8 cellular contexts compared by ENCODE assay signal in genomic region chr16:24729243-24729966, GRCh38. TPM values are rescaled to one million over a fixed set of nuclear protein-coding genes. Genes with fewer than 3 reads are reported as not detected.
A peak's percentile ranks its signal among the peaks of the same experiment; 100 is the strongest.
DNase-seq lines count a peak whose midpoint lies in the region; ATAC-seq and TF ChIP-seq lines count a peak whose summit lies in the region.

TNRC6A (plus strand) TSS chr16:24729651; CDS start chr16:24729842, 191 bp downstream.

- DNase-seq in DMS53 (lab: John Stamatoyannopoulos, UW), result peak; percentile 90
- DNase-seq in Jurkat, Clone E6-1 (ENCODE audit: low read depth, low spot score), result peak; percentile 46
- peak; percentile 84 for DNase-seq in RPMI7951 (ENCODE audit: low read depth)
- DNase-seq in fibroblast of mammary gland (ENCODE audit: low read depth), result peak; percentile 84
- DNase-seq in naive thymus-derived CD8-positive, alpha-beta T cell, result peak; percentile 62 to 90 (median 76)
- DNase-seq in stimulated activated naive CD4-positive, alpha-beta T cell (lab: John Stamatoyannopoulos, UW), result peak; percentile 65 to 84 (median 76)

- peak; percentile 80 for ATAC-seq in GM21576 (IDR thresholded peaks at IDR 0.05; ENCODE audit: unreplicated experiment)
- peak; percentile 88 for ATAC-seq in activated T-helper 17 cell treated with anti-CD3 and anti-CD28 coated beads, Interleukin-2, amount 50 U/mL, for 72 hours (replicated peaks)
- ATAC-seq in naive thymus-derived CD8-positive, alpha-beta T cell, result peak; percentile 85 to 87

- peak within 1 kb of the TSS; percentile 82 for H3K4me3 ChIP-seq in Jurkat, Clone E6-1 (ENCODE audit: low read length)
- H3K4me3 ChIP-seq in fibroblast of mammary gland (ENCODE audit: control insufficient read depth, low read depth, low read length), result peak within 1 kb of the TSS; percentile 96

- TF ChIP-seq CTCF in fibroblast of mammary gland (conservative IDR thresholded peaks at IDR 0.05; ENCODE audit: control insufficient read depth, insufficient read depth, low read depth, low read length), result no peak

- H3K27me3 Mint-ChIP-seq in activated T-helper 17 cell treated with anti-CD3 and anti-CD28 coated beads, Interleukin-2, amount 50 U/mL, for 72 hours, result no peaks in the 10 kb centered on the region
- no peaks in the 10 kb centered on the region for H3K27me3 Mint-ChIP-seq in naive thymus-derived CD8-positive, alpha-beta T cell

- no peaks in the 10 kb centered on the region for H3K9me3 Mint-ChIP-seq in activated T-helper 17 cell treated with anti-CD3 and anti-CD28 coated beads, Interleukin-2, amount 50 U/mL, for 72 hours
- H3K9me3 Mint-ChIP-seq in naive thymus-derived CD8-positive, alpha-beta T cell, result peaks cover 0 to 2% (median 0%) of the 10 kb centered on the region in 9 donors

- peaks cover 28% of the 10 kb centered on the region for H3K4me1 Mint-ChIP-seq in activated T-helper 17 cell treated with anti-CD3 and anti-CD28 coated beads, Interleukin-2, amount 50 U/mL, for 72 hours
- peaks cover 26 to 51% (median 46%) of the 10 kb centered on the region in 4 donors for H3K4me1 Mint-ChIP-seq in naive thymus-derived CD8-positive, alpha-beta T cell

- POLR2A ChIA-PET in naive thymus-derived CD8-positive, alpha-beta T cell (lab: Charles Lee), result interaction anchor here (0.7 to 1.6 kb wide), 9 partner anchors 9 to 212 kb away, joined by 3 to 10 read pairs (median 5); partner anchors contain the start of gene RBBP6

- peak within 1 kb of the TSS; percentile 98 for H3K27ac Mint-ChIP-seq in activated T-helper 17 cell treated with anti-CD3 and anti-CD28 coated beads, Interleukin-2, amount 50 U/mL, for 72 hours
- peak within 1 kb of the TSS; percentile 95 to 99 (median 98) for H3K27ac Mint-ChIP-seq in naive thymus-derived CD8-positive, alpha-beta T cell

- H3K4me3 Mint-ChIP-seq in activated T-helper 17 cell treated with anti-CD3 and anti-CD28 coated beads, Interleukin-2, amount 50 U/mL, for 72 hours, result peak within 1 kb of the TSS; percentile 97
- H3K4me3 Mint-ChIP-seq in naive thymus-derived CD8-positive, alpha-beta T cell, result peak within 1 kb of the TSS; percentile 92 to 100 (median 97)

- peaks cover 53% of the 10 kb centered on the region for H3K36me3 Mint-ChIP-seq in activated T-helper 17 cell treated with anti-CD3 and anti-CD28 coated beads, Interleukin-2, amount 50 U/mL, for 72 hours (ENCODE audit: low read depth)
- peaks cover 4 to 27% (median 6%) of the 10 kb centered on the region in 3 donors for H3K36me3 Mint-ChIP-seq in naive thymus-derived CD8-positive, alpha-beta T cell

RNA-seq across cellular contexts. Expression of gene TNRC6A, which starts in this region (rescaled TPM):
- polyA plus RNA-seq in Jurkat, Clone E6-1 (2012; ENCODE audit: insufficient read depth, insufficient read length), result 16.4 TPM
- 10.2 and 11.9 TPM in 2 replicates for total RNA-seq in RPMI7951 (2014; rRNA removed; shearing (Covaris generic))
- total RNA-seq in activated T-helper 17 cell treated with anti-CD3 and anti-CD28 coated beads, Interleukin-2, amount 50 U/mL, for 72 hours, result 10 to 100 TPM; 40.5 to 47.8 TPM
- 10 to 100 TPM; 84.1 to 85.2 TPM for total RNA-seq in naive thymus-derived CD8-positive, alpha-beta T cell
- 10 to 100 TPM in 2 of 3 donors, 1 to 10 TPM in 1; 9.4 to 12.9 (median 10.9) TPM for polyA plus RNA-seq in naive thymus-derived CD8-positive, alpha-beta T cell

Comparison
In these comparisons a context has a peak if more than half of its experiments do, and no peak if none do; other contexts are left out.
1. Peak in every context shown above with its lines: DNase-seq, ATAC-seq and H3K4me3 ChIP-seq.